Comparison of ENCODE assay signal across 2 cellular contexts in genomic region chr10:43586739-43587133, GRCh38. TPM values are rescaled to one million over a fixed set of nuclear protein-coding genes. Genes with fewer than 3 reads are reported as not detected.
"Had no signal": no experiment of that assay in that cellular context is flagged by ENCODE, and none has a peak within 500 bp of the region (broad histone marks: within the 10 kb centered on the region; RNA-seq: fewer than 3 reads in every experiment).

No MANE protein-coding gene starts in this region.

RNA-seq across cellular contexts. Expression of gene ZNF239, which starts 12.3 kb away (rescaled TPM):
- total RNA-seq: OCI-LY7, SJCRH30 had no signal
